Comparison of ENCODE assay signal across 18 cellular contexts in the genomic region with DNA sequence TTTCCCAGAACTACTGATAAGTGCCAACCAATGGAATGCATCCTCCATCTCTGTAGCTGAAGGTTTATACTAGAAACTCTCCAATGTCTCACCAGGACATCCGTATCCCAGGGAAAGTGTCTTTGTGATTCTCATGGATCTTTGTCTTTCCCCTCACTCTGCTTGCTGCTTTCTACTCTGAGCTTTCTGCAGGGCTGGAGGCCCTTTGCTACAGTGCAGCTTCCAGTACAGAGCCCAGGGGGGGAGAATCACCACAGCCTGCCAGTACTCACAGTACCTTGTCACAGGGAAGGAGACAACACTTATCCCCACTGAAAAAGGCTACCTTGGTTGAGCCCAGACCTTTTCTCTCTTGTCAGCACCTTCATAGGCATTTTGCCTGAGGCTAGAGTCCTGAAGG.
"Had no signal": no experiment of that assay in that cellular context is flagged by ENCODE, and none has a peak within 500 bp of the region (broad histone marks: within the 10 kb centered on the region; RNA-seq: fewer than 3 reads in every experiment).

No MANE protein-coding gene starts in this region.

- H3K36me3 Mint-ChIP-seq: T-cell had no signal

- H3K9ac ChIP-seq: SK-N-SH had no signal

- H3K9me3 ChIP-seq: MG63, SK-N-SH had no signal

- ATAC-seq: T-cell had no signal

- H3K9me2 ChIP-seq: SK-N-SH had no signal

- H3K27ac ChIP-seq: RWPE1 had no signal

- H3K27me3 Mint-ChIP-seq: T-cell had no signal

- H3K4me2 ChIP-seq: SK-N-SH had no signal

- H3K4me3 Mint-ChIP-seq: T-cell had no signal

- H3K27ac Mint-ChIP-seq: T-cell had no signal

- H3K4me1 Mint-ChIP-seq: T-cell had no signal

- H3K36me3 ChIP-seq: MG63 had no signal

- H3K27me3 ChIP-seq: MG63 had no signal

- DNase-seq: Karpas-422, KG1, MG63, NCI-H1092, NCI-H1105 treated with DMSO at 0.1 percent for 48 hours, NCI-H1417 treated with DMSO at 0.1 percent for 48 hours, NCI-H146, NCI-H187, NCI-H2029 treated with DMSO at 0.1 percent for 48 hours, NCI-H2171 treated with DMSO at 0.1 percent for 48 hours, NCI-H524 treated with DMSO at 0.1 percent for 48 hours, NCI-H69, NCI-H774, SHP77, SK-N-SH, SW 1271, T-cell had no signal

- H3K4me3 ChIP-seq: MG63 had no signal
